1 cellular context compared by ENCODE assay signal in the genomic region with DNA sequence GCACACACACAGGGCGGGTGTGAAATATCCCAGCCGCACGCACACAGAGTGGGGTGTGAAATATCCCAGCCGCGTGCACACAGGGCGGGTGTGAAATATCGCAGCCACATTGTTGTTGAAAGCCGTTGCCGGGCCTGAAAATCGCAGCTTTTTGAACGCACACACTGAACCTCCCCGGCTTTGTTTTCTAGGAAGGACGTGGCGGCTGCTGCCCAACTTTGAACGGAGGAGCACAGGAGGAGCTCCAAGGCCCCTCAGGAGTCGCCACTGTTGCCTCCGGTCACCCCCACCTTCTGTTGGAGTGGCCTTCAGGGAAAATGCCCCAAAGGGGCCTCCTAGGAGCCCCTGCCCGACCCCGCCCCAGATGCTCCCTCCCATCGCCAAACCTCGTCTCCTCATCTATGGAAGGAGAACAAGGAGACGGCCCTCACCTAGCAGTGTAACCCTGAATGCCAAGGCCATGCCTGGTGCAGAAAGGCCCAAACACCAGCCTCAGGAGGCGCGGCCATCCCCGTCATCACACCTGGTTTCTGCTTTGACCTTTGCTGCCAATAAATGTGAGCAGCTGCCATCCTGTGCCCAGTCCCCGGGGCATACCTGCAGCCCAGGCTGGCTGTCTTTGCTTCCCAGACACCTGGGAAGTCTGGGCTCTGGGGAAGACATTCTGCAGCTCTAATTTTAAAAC.
TF ChIP-seq lines count a peak whose summit lies in the region.

No MANE protein-coding gene starts in this region.

TF ChIP-seq in WTC11, 78 proteins besides CTCF, POLR2A, EP300 and RAD21 (continued from another document):
- TF ChIP-seq, protein P1, sequence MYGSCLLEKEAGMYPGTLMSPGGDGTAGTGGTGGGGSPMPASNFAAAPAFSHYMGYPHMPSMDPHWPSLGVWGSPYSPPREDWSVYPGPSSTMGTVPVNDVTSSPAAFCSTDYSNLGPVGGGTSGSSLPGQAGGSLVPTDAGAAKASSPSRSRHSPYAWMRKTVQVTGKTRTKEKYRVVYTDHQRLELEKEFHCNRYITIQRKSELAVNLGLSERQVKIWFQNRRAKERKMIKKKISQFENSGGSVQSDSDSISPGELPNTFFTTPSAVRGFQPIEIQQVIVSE (CRISPR knock-in tag; IDR thresholded peaks at IDR 0.05; ENCODE audit: borderline replicate concordance): no peak
- TF ChIP-seq, protein P2, sequence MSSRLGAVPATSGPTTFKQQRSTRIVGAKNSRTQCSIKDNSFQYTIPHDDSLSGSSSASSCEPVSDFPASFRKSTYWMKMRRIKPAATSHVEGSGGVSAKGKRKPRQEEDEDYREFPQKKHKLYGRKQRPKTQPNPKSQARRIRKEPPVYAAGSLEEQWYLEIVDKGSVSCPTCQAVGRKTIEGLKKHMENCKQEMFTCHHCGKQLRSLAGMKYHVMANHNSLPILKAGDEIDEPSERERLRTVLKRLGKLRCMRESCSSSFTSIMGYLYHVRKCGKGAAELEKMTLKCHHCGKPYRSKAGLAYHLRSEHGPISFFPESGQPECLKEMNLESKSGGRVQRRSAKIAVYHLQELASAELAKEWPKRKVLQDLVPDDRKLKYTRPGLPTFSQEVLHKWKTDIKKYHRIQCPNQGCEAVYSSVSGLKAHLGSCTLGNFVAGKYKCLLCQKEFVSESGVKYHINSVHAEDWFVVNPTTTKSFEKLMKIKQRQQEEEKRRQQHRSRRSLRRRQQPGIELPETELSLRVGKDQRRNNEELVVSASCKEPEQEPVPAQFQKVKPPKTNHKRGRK (CRISPR knock-in tag; IDR thresholded peaks at IDR 0.05; ENCODE audit: borderline replicate concordance): no peak
- TF ChIP-seq, protein P3, sequence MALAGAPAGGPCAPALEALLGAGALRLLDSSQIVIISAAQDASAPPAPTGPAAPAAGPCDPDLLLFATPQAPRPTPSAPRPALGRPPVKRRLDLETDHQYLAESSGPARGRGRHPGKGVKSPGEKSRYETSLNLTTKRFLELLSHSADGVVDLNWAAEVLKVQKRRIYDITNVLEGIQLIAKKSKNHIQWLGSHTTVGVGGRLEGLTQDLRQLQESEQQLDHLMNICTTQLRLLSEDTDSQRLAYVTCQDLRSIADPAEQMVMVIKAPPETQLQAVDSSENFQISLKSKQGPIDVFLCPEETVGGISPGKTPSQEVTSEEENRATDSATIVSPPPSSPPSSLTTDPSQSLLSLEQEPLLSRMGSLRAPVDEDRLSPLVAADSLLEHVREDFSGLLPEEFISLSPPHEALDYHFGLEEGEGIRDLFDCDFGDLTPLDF (CRISPR knock-in tag; IDR thresholded peaks at IDR 0.05): no peak
- no peak for TF ChIP-seq ZNF671 (CRISPR knock-in tag; IDR thresholded peaks at IDR 0.05)
- no peak for TF ChIP-seq ATF1 (CRISPR knock-in tag; IDR thresholded peaks at IDR 0.05)
- TF ChIP-seq CREM (CRISPR knock-in tag; IDR thresholded peaks at IDR 0.05): no peak
- no peak for TF ChIP-seq NR2C2 (CRISPR knock-in tag; IDR thresholded peaks at IDR 0.05)
- no peak for TF ChIP-seq ELF4 (CRISPR knock-in tag; IDR thresholded peaks at IDR 0.05; ENCODE audit: low read depth)
- TF ChIP-seq, protein P4, sequence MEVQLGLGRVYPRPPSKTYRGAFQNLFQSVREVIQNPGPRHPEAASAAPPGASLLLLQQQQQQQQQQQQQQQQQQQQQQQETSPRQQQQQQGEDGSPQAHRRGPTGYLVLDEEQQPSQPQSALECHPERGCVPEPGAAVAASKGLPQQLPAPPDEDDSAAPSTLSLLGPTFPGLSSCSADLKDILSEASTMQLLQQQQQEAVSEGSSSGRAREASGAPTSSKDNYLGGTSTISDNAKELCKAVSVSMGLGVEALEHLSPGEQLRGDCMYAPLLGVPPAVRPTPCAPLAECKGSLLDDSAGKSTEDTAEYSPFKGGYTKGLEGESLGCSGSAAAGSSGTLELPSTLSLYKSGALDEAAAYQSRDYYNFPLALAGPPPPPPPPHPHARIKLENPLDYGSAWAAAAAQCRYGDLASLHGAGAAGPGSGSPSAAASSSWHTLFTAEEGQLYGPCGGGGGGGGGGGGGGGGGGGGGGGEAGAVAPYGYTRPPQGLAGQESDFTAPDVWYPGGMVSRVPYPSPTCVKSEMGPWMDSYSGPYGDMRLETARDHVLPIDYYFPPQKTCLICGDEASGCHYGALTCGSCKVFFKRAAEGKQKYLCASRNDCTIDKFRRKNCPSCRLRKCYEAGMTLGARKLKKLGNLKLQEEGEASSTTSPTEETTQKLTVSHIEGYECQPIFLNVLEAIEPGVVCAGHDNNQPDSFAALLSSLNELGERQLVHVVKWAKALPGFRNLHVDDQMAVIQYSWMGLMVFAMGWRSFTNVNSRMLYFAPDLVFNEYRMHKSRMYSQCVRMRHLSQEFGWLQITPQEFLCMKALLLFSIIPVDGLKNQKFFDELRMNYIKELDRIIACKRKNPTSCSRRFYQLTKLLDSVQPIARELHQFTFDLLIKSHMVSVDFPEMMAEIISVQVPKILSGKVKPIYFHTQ (CRISPR knock-in tag; IDR thresholded peaks at IDR 0.05): no peak
